In the genomic region with DNA sequence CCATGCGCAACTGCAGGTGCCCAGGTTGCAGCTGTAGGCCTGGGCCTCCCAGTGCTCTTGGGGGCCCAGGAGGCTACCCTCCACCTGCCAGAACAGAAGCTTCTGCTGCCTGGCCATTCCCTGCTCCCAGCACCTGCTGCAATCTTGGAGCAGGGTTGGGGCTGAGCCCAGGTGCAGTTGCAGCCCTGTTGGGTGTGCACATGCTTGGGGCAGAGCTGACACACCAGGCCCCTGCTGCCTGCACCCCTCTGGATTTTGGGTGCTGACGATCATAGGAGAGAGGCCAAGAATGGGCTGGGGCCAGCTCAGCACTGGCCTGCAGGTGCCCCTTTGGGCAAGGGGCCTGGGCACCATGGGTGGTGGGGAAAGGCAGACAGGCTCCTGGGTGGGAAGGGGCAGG, we compare ENCODE assay signal across 20 cellular contexts.
"Had no signal": no experiment of that assay in that cellular context is flagged by ENCODE, and none has a peak within 500 bp of the region (broad histone marks: within the 10 kb centered on the region; RNA-seq: fewer than 3 reads in every experiment).

No MANE protein-coding gene starts in this region.

- H3K36me3 ChIP-seq: ovary, sigmoid colon, stomach, thyroid gland had no signal

- H3K4me1 ChIP-seq: psoas muscle, sigmoid colon, stomach, thyroid gland had no signal

- H3K4me3 Mint-ChIP-seq: naive thymus-derived CD4-positive, alpha-beta T cell; nephron progenitor cell had no signal

- DNase-seq: central memory CD4-positive, alpha-beta T cell; dorsolateral prefrontal cortex; effector CD4-positive, alpha-beta T cell; head of caudate nucleus; mesendoderm; midbrain; naive thymus-derived CD4-positive, alpha-beta T cell; nephron progenitor cell; occipital lobe; ovary; psoas muscle; right cardiac atrium; sigmoid colon; stimulated activated CD4-positive, alpha-beta T cell treated with anti-CD3 and anti-CD28 coated beads, Interleukin-15, amount 100 ng/mL, for 24 hours; stimulated activated CD4-positive, alpha-beta T cell treated with anti-CD3 and anti-CD28 coated beads, Interleukin-2, amount 100 ng/mL, for 48 hours; stimulated activated CD8-positive, alpha-beta memory T cell treated with anti-CD3 and anti-CD28 coated beads, Interleukin-4, amount 100 ng/mL, for 48 hours; stomach; thyroid gland; trophoblast cell had no signal

- H3K27ac ChIP-seq: dorsolateral prefrontal cortex, ovary, psoas muscle, sigmoid colon, stomach, thyroid gland had no signal

- H3K27me3 ChIP-seq: dorsolateral prefrontal cortex, ovary, sigmoid colon, stomach, thyroid gland had no signal

- ATAC-seq: left lobe of liver; naive thymus-derived CD4-positive, alpha-beta T cell; psoas muscle had no signal

- H3K4me3 ChIP-seq: dorsolateral prefrontal cortex, ovary, psoas muscle, sigmoid colon, stomach, thyroid gland had no signal

- H3K9me3 ChIP-seq: ovary, psoas muscle, thyroid gland had no signal

- H3K27ac Mint-ChIP-seq: nephron progenitor cell had no signal

- H3K27me3 Mint-ChIP-seq: naive thymus-derived CD4-positive, alpha-beta T cell had no signal
